In genomic region chr21:46661211-46661625, GRCh38 we compare ENCODE assay signal across 8 cellular contexts. TPM values are rescaled to one million over a fixed set of nuclear protein-coding genes. Genes with fewer than 3 reads are reported as not detected.
DNase-seq lines count a peak whose midpoint lies in the region; ATAC-seq and TF ChIP-seq lines count a peak whose summit lies in the region.

No MANE protein-coding gene starts in this region.

- H3K9me2 ChIP-seq in OCI-LY1 (ENCODE audit: low read depth, low read length) = no peaks in the 10 kb centered on the region

- H3K4me3 ChIP-seq in OCI-LY1 (ENCODE audit: low read depth, low read length, poor library complexity, severe bottlenecking) (no peak overlapping the region), iPS-18c (ENCODE audit: insufficient read depth, low read depth, low read length) (peak overlapping the region; percentile 20; the same call in 1 of the 2 replicates), skin epidermis (peak overlapping the region in 4 of 7 experiments; percentile 10 to 30 (median 22))

- H3F3A ChIP-seq in OCI-LY1 (ENCODE audit: insufficient read depth, low read length) = no peaks in the 10 kb centered on the region

- no peaks in the 10 kb centered on the region for H4K20me1 ChIP-seq in OCI-LY1 (ENCODE audit: insufficient read depth, low read length)

- no peak for ATAC-seq in HG03135 (IDR thresholded peaks at IDR 0.05; ENCODE audit: unreplicated experiment)

- DNase-seq in G401 (ENCODE audit: low spot score) (peak; percentile 75), brain pericyte (ENCODE audit: low read depth, low spot score) (peak; percentile 49), NCI-H2171 treated with DMSO at 0.1 percent for 48 hours (lab: John Stamatoyannopoulos, UW) (no peak), GM19240 (ENCODE audit: insufficient read length, low spot score) (no peak)

- no peaks in the 10 kb centered on the region for H3K4me1 ChIP-seq in OCI-LY1 (ENCODE audit: insufficient read depth, low read length, severe bottlenecking)

- TF ChIP-seq CTCF in OCI-LY1 (IDR thresholded peaks at IDR 0.05; ENCODE audit: low read length) = peak; percentile 59

- H3K27ac ChIP-seq in OCI-LY1 (ENCODE audit: low read depth, low read length, poor library complexity, severe bottlenecking) = no peak overlapping the region
- peak overlapping the region in 9 of 21 experiments; percentile 49 to 73 (median 57) for H3K27ac ChIP-seq in skin epidermis

- H3K36me3 ChIP-seq in OCI-LY1 (ENCODE audit: insufficient read depth, low read length) = no peaks in the 10 kb centered on the region; the same call in 1 of the 2 replicates

- no peaks in the 10 kb centered on the region for H3K27me3 ChIP-seq in OCI-LY1 (ENCODE audit: insufficient read depth, low read length)

- no peak overlapping the region for H3K9ac ChIP-seq in OCI-LY1 (ENCODE audit: low read length)

- no peaks in the 10 kb centered on the region for H3K79me2 ChIP-seq in OCI-LY1 (ENCODE audit: insufficient read depth, low read length)

- in situ Hi-C loops in G401 (cut with HindIII; ENCODE audit: low sequenced_read_pairs) = no loop called here

- H2AFZ ChIP-seq in OCI-LY1 (ENCODE audit: low read length) = no peak overlapping the region

- H3K9me3 ChIP-seq in OCI-LY1 (ENCODE audit: low read length) (0 out of 2 replicates have a peak, but pooled peaks cover 1% of the 10 kb centered on the region), iPS-18c (ENCODE audit: control insufficient read depth, insufficient read depth, low read length) (no peaks in the 10 kb centered on the region)

- no peak overlapping the region for H3K4me2 ChIP-seq in OCI-LY1 (ENCODE audit: low read length)

RNA-seq across cellular contexts. Expression of gene PRMT2, which starts 25.7 kb away (rescaled TPM):
- total RNA-seq in G401 (2014; rRNA removed; shearing (Covaris generic)) = 84.4 and 112 TPM in 2 replicates

RNA-seq across cellular contexts. Expression of gene S100B, which starts 56.3 kb away (rescaled TPM):
- not detected in 2 replicates for total RNA-seq in G401 (2014; rRNA removed; shearing (Covaris generic))

Comparison
In these comparisons a context has a peak if more than half of its experiments do, and no peak if none do; other contexts are left out.
1. DNase-seq: peak in G401 (single experiment) and brain pericyte (single experiment); none in NCI-H2171 treated with DMSO at 0.1 percent for 48 hours (single experiment) and GM19240 (single experiment).